Comparison of ENCODE assay signal across 15 cellular contexts in genomic region chr7:152636436-152636835, GRCh38. TPM values are rescaled to one million over a fixed set of nuclear protein-coding genes. Genes with fewer than 3 reads are reported as not detected.
DNase-seq lines count a peak whose midpoint lies in the region; FAIRE-seq and TF ChIP-seq lines count a peak whose summit lies in the region.
"Had no signal": no experiment of that assay in that cellular context is flagged by ENCODE, and none has a peak within 500 bp of the region (broad histone marks: within the 10 kb centered on the region; RNA-seq: fewer than 3 reads in every experiment).

No MANE protein-coding gene starts in this region.

- H3K4me3 ChIP-seq in fibroblast of villous mesenchyme (ENCODE audit: low read depth, low read length), result no peak overlapping the region
- H3K4me3 ChIP-seq: GM23338 had no signal

- FAIRE-seq in H54 (lab: Jason Lieb, UNC), result no peak
- FAIRE-seq: GM18507, HepG2 had no signal

- in situ Hi-C loops in SK-MEL-5 (cut with HindIII; ENCODE audit: low pct_unique_long_range_greater_than_20kb, low sequenced_read_pairs), result no loop called here

- TF ChIP-seq POLR2A in H54 (IDR thresholded peaks at IDR 0.05; ENCODE audit: low read depth, low read length), result no peak

- TF ChIP-seq CTCF in fibroblast of villous mesenchyme (IDR thresholded peaks at IDR 0.05; ENCODE audit: insufficient read depth, low read depth, low read length), result no peak

- DNase-seq in NCI-H82 (lab: John Stamatoyannopoulos, UW) (peak; percentile 61), NCI-H82 treated with DMSO at 0.1 percent for 48 hours (lab: John Stamatoyannopoulos, UW; ENCODE audit: unreplicated experiment) (no peak), SK-MEL-5 (ENCODE audit: low read depth, low spot score) (peak; percentile 78), fibroblast of villous mesenchyme (ENCODE audit: low read depth) (peak; percentile 54), H54 (ENCODE audit: insufficient read length, low spot score) (no peak)
- no peak for DNase-seq in stimulated activated CD4-positive, alpha-beta T cell treated with anti-CD3 and anti-CD28 coated beads, Interleukin-12 subunit alpha, Interleukin-12 subunit beta, amount 100 ng/mL, for 4 hours
- DNase-seq in stimulated activated naive CD4-positive, alpha-beta T cell (lab: John Stamatoyannopoulos, UW), result no peak
- DNase-seq: C1 segment of cervical spinal cord; Calu3; CD4-positive, alpha-beta T cell; DMS 273 treated with DMSO at 0.1 percent for 48 hours; H9 had no signal

RNA-seq across cellular contexts. Expression of gene XRCC2, which starts 39.5 kb away (rescaled TPM):
- 13.2 and 14.1 TPM in 2 replicates for total RNA-seq in SK-MEL-5 (2014; rRNA removed; shearing (Covaris generic))
- 6.9 and 9.7 TPM in 2 replicates for polyA plus RNA-seq in SK-MEL-5 (2015; cell fraction: cytosol; rRNA removed)
- polyA plus RNA-seq in SK-MEL-5 (2015; cell fraction: nucleus; rRNA removed), result 41.4 and 43.4 TPM in 2 replicates
- total RNA-seq in fibroblast of villous mesenchyme, result 2.6 and 3.5 TPM in 2 replicates

Comparison
In these comparisons a context has a peak if more than half of its experiments do, and no peak if none do; other contexts are left out.
1. DNase-seq: peak in NCI-H82 (single experiment), SK-MEL-5 (single experiment) and fibroblast of villous mesenchyme (single experiment); none in NCI-H82 treated with DMSO at 0.1 percent for 48 hours (single experiment), H54 (single experiment), stimulated activated CD4-positive, alpha-beta T cell treated with anti-CD3 and anti-CD28 coated beads, Interleukin-12 subunit alpha, Interleukin-12 subunit beta, amount 100 ng/mL, for 4 hours (single experiment) and stimulated activated naive CD4-positive, alpha-beta T cell (0 of 6).